In genomic region chr5:59768204-59769040, GRCh38 we compare ENCODE assay signal across 8 cellular contexts.
DNase-seq lines count a peak whose midpoint lies in the region; ATAC-seq and TF ChIP-seq lines count a peak whose summit lies in the region.

No MANE protein-coding gene starts in this region.

- H3K4me1 ChIP-seq in iPS-15b (ENCODE audit: control insufficient read depth, insufficient read depth, low read length) = peaks cover 10% of the 10 kb centered on the region

- H3K27me3 ChIP-seq in iPS-15b (ENCODE audit: control insufficient read depth, insufficient read depth, low read length) = peaks cover 29% of the 10 kb centered on the region

- H3K36me3 ChIP-seq in iPS-15b (ENCODE audit: control insufficient read depth, insufficient read depth, low read length) = no peaks in the 10 kb centered on the region

- peak overlapping the region; percentile 82 for H3K4me3 ChIP-seq in iPS-15b (ENCODE audit: low read depth, low read length)
- peak overlapping the region; percentile 62 for H3K4me3 ChIP-seq in retinal pigment epithelial cell (ENCODE audit: low read length)

- no peaks in the 10 kb centered on the region for H3K9me3 ChIP-seq in iPS-15b (ENCODE audit: control insufficient read depth, insufficient read depth, low read length)

- no peak for TF ChIP-seq CTCF in retinal pigment epithelial cell (conservative IDR thresholded peaks at IDR 0.05; ENCODE audit: low read depth, low read length)

- DNase-seq in DMS79 (lab: John Stamatoyannopoulos, UW) (peak; percentile 35), NCI-H82 (lab: John Stamatoyannopoulos, UW) (peak; percentile 97), astrocyte of the hippocampus (ENCODE audit: low read depth, low spot score) (peak; percentile 87), retinal pigment epithelial cell (ENCODE audit: low read depth) (no peak), NCI-H526 treated with DMSO at 0.1 percent for 48 hours (lab: John Stamatoyannopoulos, UW) (no peak)

- H3K9ac ChIP-seq in iPS-15b (ENCODE audit: low read depth, low read length) = peak overlapping the region; percentile 62

- peak; percentile 49 for ATAC-seq in HG02642 (IDR thresholded peaks at IDR 0.05; ENCODE audit: poor library complexity, unreplicated experiment)
- ATAC-seq in GM21390 (IDR thresholded peaks at IDR 0.05; ENCODE audit: unreplicated experiment) = no peak

Comparison
In these comparisons a context has a peak if more than half of its experiments do, and no peak if none do; other contexts are left out.
1. DNase-seq: peak in DMS79 (single experiment), NCI-H82 (single experiment) and astrocyte of the hippocampus (single experiment); none in retinal pigment epithelial cell (single experiment) and NCI-H526 treated with DMSO at 0.1 percent for 48 hours (single experiment).